Comparison of ENCODE assay signal across 8 cellular contexts in genomic region chr19:48333467-48334384, GRCh38. TPM values are rescaled to one million over a fixed set of nuclear protein-coding genes. Genes with fewer than 3 reads are reported as not detected.
DNase-seq lines count a peak whose midpoint lies in the region; ATAC-seq and TF ChIP-seq lines count a peak whose summit lies in the region.

No MANE protein-coding gene starts in this region.

- peaks cover 10% of the 10 kb centered on the region for H3K36me3 ChIP-seq in CD4-positive, CD25-positive, alpha-beta regulatory T cell (ENCODE audit: control insufficient read depth, insufficient read depth, low read length)

- peak overlapping the region; percentile 94 to 97 (median 94) for H3K4me3 Mint-ChIP-seq in CD4-positive, CD25-positive, alpha-beta regulatory T cell

- peaks cover 53% of the 10 kb centered on the region for H3K4me1 ChIP-seq in CD4-positive, CD25-positive, alpha-beta regulatory T cell (ENCODE audit: control insufficient read depth, insufficient read depth, low read length, poor library complexity, severe bottlenecking)

- DNase-seq in CD4-positive, CD25-positive, alpha-beta regulatory T cell = peak; percentile 88 to 97 (median 93)
- DNase-seq in HS-27A (ENCODE audit: low read depth) = peak; percentile 67
- peak; percentile 91 for DNase-seq in NOMO-1 treated with DMSO at 0.1 percent for 48 hours (lab: John Stamatoyannopoulos, UW; ENCODE audit: unreplicated experiment)
- peak; percentile 92 for DNase-seq in activated CD8-positive, alpha-beta memory T cell treated with anti-CD3 and anti-CD28 coated beads, Interleukin-2, amount 50 U/mL, for 48 hours
- DNase-seq in epithelial cell of esophagus (ENCODE audit: low read depth) = peak; percentile 95
- peak; percentile 91 for DNase-seq in mucosa of gallbladder (ENCODE audit: low spot score)
- peak; percentile 73 to 89 for DNase-seq in stimulated activated CD8-positive, alpha-beta memory T cell treated with anti-CD3 and anti-CD28 coated beads, Interleukin-4, amount 100 ng/mL, for 1 hour (ENCODE audit: low read depth in 2 of 2, low spot score in 1 of 2)

- H3K27ac Mint-ChIP-seq in CD4-positive, CD25-positive, alpha-beta regulatory T cell = peak overlapping the region; percentile 97 to 99 (median 98)

- H3K27ac ChIP-seq in CD4-positive, CD25-positive, alpha-beta regulatory T cell (ENCODE audit: insufficient read depth, low read length, poor library complexity, severe bottlenecking) = peak overlapping the region; percentile 98

- peaks cover 19% of the 10 kb centered on the region for H3K36me3 Mint-ChIP-seq in CD4-positive, CD25-positive, alpha-beta regulatory T cell

- H3K27me3 Mint-ChIP-seq in CD4-positive, CD25-positive, alpha-beta regulatory T cell = no peaks in the 10 kb centered on the region

- H3K4me3 ChIP-seq in CD4-positive, CD25-positive, alpha-beta regulatory T cell (ENCODE audit: low read depth, low read length) = peak overlapping the region; percentile 84
- peak overlapping the region; percentile 86 for H3K4me3 ChIP-seq in epithelial cell of esophagus (ENCODE audit: low read length)

- no peaks in the 10 kb centered on the region for H3K27me3 ChIP-seq in CD4-positive, CD25-positive, alpha-beta regulatory T cell (ENCODE audit: control insufficient read depth, insufficient read depth, low read length)

- H3K9me3 ChIP-seq in CD4-positive, CD25-positive, alpha-beta regulatory T cell (ENCODE audit: control insufficient read depth in 2 of 2, low read length in 2 of 2) = no peaks in the 10 kb centered on the region

- TF ChIP-seq CTCF in epithelial cell of esophagus (IDR thresholded peaks at IDR 0.05; ENCODE audit: insufficient read depth, low read depth, low read length, missing control alignments) = peak; percentile 70

- peak; percentile 62 to 68 for ATAC-seq in CD4-positive, CD25-positive, alpha-beta regulatory T cell (ENCODE audit: low read depth in 2 of 2)
- peak; percentile 28 for ATAC-seq in GM19438 (IDR thresholded peaks at IDR 0.05; ENCODE audit: low read depth, unreplicated experiment)

- H3K9me3 Mint-ChIP-seq in CD4-positive, CD25-positive, alpha-beta regulatory T cell = no peaks in the 10 kb centered on the region

- H3K4me1 Mint-ChIP-seq in CD4-positive, CD25-positive, alpha-beta regulatory T cell = peaks cover 9 to 50% (median 30%) of the 10 kb centered on the region in 4 donors

RNA-seq across cellular contexts. Expression of gene EMP3, which starts 8.4 kb away (rescaled TPM):
- 290 TPM for total RNA-seq in CD4-positive, CD25-positive, alpha-beta regulatory T cell
- polyA plus RNA-seq in CD4-positive, CD25-positive, alpha-beta regulatory T cell = 1,000 to 10,000 TPM in 2 of 4 donors, 100 to 1,000 TPM in 2; 809 to 1,327 (median 1,095) TPM
- total RNA-seq in mucosa of gallbladder = 52.4 TPM

RNA-seq across cellular contexts. Expression of gene TMEM143, which starts 30.0 kb away (rescaled TPM):
- 9.3 TPM for total RNA-seq in CD4-positive, CD25-positive, alpha-beta regulatory T cell
- polyA plus RNA-seq in CD4-positive, CD25-positive, alpha-beta regulatory T cell = 1 to 10 TPM; 1.9 to 5.3 (median 4.5) TPM
- 18.0 TPM for total RNA-seq in mucosa of gallbladder

RNA-seq across cellular contexts. Expression of gene SYNGR4, which starts 30.4 kb away (rescaled TPM):
- total RNA-seq in CD4-positive, CD25-positive, alpha-beta regulatory T cell = not detected
- polyA plus RNA-seq in CD4-positive, CD25-positive, alpha-beta regulatory T cell = not detected
- total RNA-seq in mucosa of gallbladder = not detected

RNA-seq across cellular contexts. Expression of gene KDELR1, which starts 57.6 kb away (rescaled TPM):
- 37.6 TPM for total RNA-seq in CD4-positive, CD25-positive, alpha-beta regulatory T cell
- polyA plus RNA-seq in CD4-positive, CD25-positive, alpha-beta regulatory T cell = 10 to 100 TPM; 28.8 to 29.9 (median 29.5) TPM
- 205 TPM for total RNA-seq in mucosa of gallbladder

RNA-seq across cellular contexts. Expression of gene GRIN2D, which starts 59.7 kb away (rescaled TPM):
- not detected for total RNA-seq in CD4-positive, CD25-positive, alpha-beta regulatory T cell
- polyA plus RNA-seq in CD4-positive, CD25-positive, alpha-beta regulatory T cell = not detected
- total RNA-seq in mucosa of gallbladder = 0.69 TPM

Comparison
In these comparisons a context has a peak if more than half of its experiments do, and no peak if none do; other contexts are left out.
1. Peak in every context shown above with its lines: DNase-seq, ATAC-seq, H3K4me3 ChIP-seq and H3K27ac ChIP-seq.